Comparison of ENCODE assay signal across 1 cellular context in the genomic region with DNA sequence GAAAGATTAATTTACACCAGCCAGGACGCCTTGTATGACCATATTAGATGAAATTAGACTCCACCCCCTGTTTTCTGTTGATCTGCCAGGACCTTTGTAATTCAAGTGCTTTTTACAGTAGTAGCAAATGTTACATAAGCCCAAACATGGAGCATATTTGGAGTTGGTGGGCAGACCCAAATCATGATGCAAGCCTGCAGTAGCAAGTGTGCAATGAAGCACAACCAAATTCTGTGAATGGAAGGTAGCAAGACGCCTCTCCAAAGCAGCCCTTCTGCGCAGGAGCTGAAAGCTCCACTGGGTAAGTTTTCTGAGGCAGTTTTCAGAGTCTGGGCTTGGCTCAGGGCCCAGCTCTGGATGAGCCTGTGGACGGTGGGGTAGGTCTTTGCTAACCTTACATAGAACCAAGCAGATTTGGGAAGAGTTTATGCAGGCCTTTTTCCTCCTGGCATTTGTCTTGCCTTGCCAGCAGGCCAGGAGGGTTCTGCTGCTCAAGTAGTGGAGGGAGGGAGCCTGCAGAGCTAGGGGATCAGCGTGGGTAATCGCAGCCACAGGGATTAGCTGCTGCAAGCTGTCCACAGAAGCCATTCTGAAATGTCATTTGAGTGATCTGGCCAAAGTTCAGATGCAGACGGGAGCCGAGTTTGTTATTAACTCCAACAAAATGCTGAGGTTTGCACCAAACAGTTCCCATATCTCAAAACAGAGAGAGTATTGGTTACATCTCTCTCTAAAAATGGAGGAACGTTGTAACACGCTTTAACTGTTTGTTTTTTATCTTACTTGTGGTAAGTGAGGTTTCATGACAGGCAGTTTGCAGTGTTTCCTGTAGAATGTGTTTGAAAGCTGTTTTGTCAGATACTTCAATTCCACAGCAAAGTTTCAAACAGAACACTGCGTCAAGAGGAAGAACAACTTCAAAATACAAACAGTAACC.
TF ChIP-seq lines count a peak whose summit lies in the region.

No MANE protein-coding gene starts in this region.

TF ChIP-seq in GM12878, 131 proteins besides CTCF, POLR2A, EP300 and RAD21 (continued from another document):
- TF ChIP-seq, protein P1, sequence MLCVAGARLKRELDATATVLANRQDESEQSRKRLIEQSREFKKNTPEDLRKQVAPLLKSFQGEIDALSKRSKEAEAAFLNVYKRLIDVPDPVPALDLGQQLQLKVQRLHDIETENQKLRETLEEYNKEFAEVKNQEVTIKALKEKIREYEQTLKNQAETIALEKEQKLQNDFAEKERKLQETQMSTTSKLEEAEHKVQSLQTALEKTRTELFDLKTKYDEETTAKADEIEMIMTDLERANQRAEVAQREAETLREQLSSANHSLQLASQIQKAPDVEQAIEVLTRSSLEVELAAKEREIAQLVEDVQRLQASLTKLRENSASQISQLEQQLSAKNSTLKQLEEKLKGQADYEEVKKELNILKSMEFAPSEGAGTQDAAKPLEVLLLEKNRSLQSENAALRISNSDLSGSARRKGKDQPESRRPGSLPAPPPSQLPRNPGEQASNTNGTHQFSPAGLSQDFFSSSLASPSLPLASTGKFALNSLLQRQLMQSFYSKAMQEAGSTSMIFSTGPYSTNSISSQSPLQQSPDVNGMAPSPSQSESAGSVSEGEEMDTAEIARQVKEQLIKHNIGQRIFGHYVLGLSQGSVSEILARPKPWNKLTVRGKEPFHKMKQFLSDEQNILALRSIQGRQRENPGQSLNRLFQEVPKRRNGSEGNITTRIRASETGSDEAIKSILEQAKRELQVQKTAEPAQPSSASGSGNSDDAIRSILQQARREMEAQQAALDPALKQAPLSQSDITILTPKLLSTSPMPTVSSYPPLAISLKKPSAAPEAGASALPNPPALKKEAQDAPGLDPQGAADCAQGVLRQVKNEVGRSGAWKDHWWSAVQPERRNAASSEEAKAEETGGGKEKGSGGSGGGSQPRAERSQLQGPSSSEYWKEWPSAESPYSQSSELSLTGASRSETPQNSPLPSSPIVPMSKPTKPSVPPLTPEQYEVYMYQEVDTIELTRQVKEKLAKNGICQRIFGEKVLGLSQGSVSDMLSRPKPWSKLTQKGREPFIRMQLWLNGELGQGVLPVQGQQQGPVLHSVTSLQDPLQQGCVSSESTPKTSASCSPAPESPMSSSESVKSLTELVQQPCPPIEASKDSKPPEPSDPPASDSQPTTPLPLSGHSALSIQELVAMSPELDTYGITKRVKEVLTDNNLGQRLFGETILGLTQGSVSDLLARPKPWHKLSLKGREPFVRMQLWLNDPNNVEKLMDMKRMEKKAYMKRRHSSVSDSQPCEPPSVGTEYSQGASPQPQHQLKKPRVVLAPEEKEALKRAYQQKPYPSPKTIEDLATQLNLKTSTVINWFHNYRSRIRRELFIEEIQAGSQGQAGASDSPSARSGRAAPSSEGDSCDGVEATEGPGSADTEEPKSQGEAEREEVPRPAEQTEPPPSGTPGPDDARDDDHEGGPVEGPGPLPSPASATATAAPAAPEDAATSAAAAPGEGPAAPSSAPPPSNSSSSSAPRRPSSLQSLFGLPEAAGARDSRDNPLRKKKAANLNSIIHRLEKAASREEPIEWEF (IDR thresholded peaks at IDR 0.05; ENCODE audit: insufficient replicate concordance, low read depth, low read length) = no peak
- TF ChIP-seq FOS (IDR thresholded peaks at IDR 0.05; ENCODE audit: borderline replicate concordance, extremely low read depth, insufficient read length) (no peak), TAF1 (IDR thresholded peaks at IDR 0.05; ENCODE audit: borderline replicate concordance, low read depth, low read length) (no peak), STAT1 (conservative IDR thresholded peaks at IDR 0.05) (no peak), PAX5 (IDR thresholded peaks at IDR 0.05; ENCODE audit: borderline replicate concordance, low read depth, low read length) (peak; percentile 55; the same call in 1 of the 2 replicates), GABPA (IDR thresholded peaks at IDR 0.05; ENCODE audit: low read depth) (no peak), CBFB (IDR thresholded peaks at IDR 0.05; ENCODE audit: low read depth) (peak; percentile 35; the same call in 1 of the 2 replicates), CREM (IDR thresholded peaks at IDR 0.05; ENCODE audit: low read depth) (no peak), NFYA (IDR thresholded peaks at IDR 0.05; ENCODE audit: borderline replicate concordance, low read depth, low read length) (no peak), SREBF2 (IDR thresholded peaks at IDR 0.05; ENCODE audit: low read length) (no peak), BRCA1 (IDR thresholded peaks at IDR 0.05; ENCODE audit: low read depth, low read length) (no peak), ETV6 (conservative IDR thresholded peaks at IDR 0.05 in 1 of 2, IDR thresholded peaks at IDR 0.05 in 1 of 2; ENCODE audit: borderline replicate concordance in 1 of 2, low read depth in 1 of 2) (no peak), SMC3 (IDR thresholded peaks at IDR 0.05; ENCODE audit: borderline replicate concordance, low read length) (no peak), IRF4 (IDR thresholded peaks at IDR 0.05; ENCODE audit: low read depth, low read length) (no peak)
- TF ChIP-seq, protein P2, sequence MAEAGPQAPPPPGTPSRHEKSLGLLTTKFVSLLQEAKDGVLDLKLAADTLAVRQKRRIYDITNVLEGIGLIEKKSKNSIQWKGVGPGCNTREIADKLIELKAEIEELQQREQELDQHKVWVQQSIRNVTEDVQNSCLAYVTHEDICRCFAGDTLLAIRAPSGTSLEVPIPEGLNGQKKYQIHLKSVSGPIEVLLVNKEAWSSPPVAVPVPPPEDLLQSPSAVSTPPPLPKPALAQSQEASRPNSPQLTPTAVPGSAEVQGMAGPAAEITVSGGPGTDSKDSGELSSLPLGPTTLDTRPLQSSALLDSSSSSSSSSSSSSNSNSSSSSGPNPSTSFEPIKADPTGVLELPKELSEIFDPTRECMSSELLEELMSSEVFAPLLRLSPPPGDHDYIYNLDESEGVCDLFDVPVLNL (IDR thresholded peaks at IDR 0.05; ENCODE audit: low read depth, low read length) = no peak
TF ChIP-seq in GM12878: peak in this region for 13.
